Comparison of ENCODE assay signal across 20 cellular contexts in the genomic region with DNA sequence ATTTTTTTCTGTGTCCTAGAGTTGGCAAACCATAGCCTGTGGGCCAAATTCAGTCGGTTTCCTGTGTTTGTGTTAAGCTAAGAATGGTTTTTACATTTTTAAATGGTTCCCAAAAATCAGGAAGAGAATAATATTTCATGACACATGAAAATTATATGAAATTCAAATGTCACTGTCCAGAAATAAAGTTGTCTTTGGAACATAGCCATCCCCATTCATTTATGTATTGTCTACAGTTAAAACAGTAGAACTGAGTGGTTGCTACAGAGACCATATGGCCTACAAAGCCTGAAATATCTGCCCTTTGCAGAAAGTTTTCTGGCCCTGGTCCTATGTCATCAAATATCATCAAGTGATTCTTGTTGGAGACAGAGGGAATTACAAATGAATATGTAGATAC. TPM values are rescaled to one million over a fixed set of nuclear protein-coding genes. Genes with fewer than 3 reads are reported as not detected.
DNase-seq lines count a peak whose midpoint lies in the region; FAIRE-seq and TF ChIP-seq lines count a peak whose summit lies in the region.
"Had no signal": no experiment of that assay in that cellular context is flagged by ENCODE, and none has a peak within 500 bp of the region (broad histone marks: within the 10 kb centered on the region; RNA-seq: fewer than 3 reads in every experiment).

No MANE protein-coding gene starts in this region.

- no peak for TF ChIP-seq CTCF in kidney (IDR thresholded peaks at IDR 0.05; ENCODE audit: borderline replicate concordance, extremely low read depth, insufficient read depth)

- DNase-seq in DMS 273 (lab: John Stamatoyannopoulos, UW; ENCODE audit: unreplicated experiment) (peak; percentile 25), DMS 273 treated with DMSO at 0.1 percent for 48 hours (lab: John Stamatoyannopoulos, UW) (no peak), dermis microvascular lymphatic vessel endothelial cell (ENCODE audit: low read depth in 2 of 2) (peak; percentile 70 to 88), kidney (no peak), AG20443 (ENCODE audit: low spot score) (no peak), cerebellar nuclear complex (lab: John Stamatoyannopoulos, UW) (no peak), NCI-H1436 (lab: John Stamatoyannopoulos, UW) (no peak)
- DNase-seq: AML-193; Caco-2; CD8-positive, alpha-beta memory T cell; DMS79; GOT3; H9 had no signal

- no peaks in the 10 kb centered on the region for H3K9me3 ChIP-seq in kidney (ENCODE audit: control insufficient read depth in 1 of 2, low read length in 2 of 2)
- H3K9me3 ChIP-seq: BLaER1, Caco-2 had no signal

- intact Hi-C loops in kidney (cut with DNase I) = no loop called here

- H3K36me3 ChIP-seq in kidney (ENCODE audit: control insufficient read depth in 1 of 2, insufficient read depth in 2 of 2, low read length in 2 of 2) = no peaks in the 10 kb centered on the region
- H3K36me3 ChIP-seq: BLaER1 had no signal

- peak; percentile 30 for FAIRE-seq in kidney (lab: Jason Lieb, UNC)
- FAIRE-seq: GM12878 had no signal

- no peaks in the 10 kb centered on the region for H3K4me1 ChIP-seq in kidney (ENCODE audit: control insufficient read depth in 1 of 2, insufficient read depth in 1 of 2, low read depth in 1 of 2, low read length in 2 of 2)
- H3K4me1 ChIP-seq: BLaER1, Caco-2 had no signal

- H3K9ac ChIP-seq in kidney (ENCODE audit: low read length in 2 of 2) = no peak overlapping the region
- H3K9ac ChIP-seq: BLaER1 had no signal

- no peak overlapping the region for H3K27ac ChIP-seq in kidney (ENCODE audit: low read depth in 2 of 2, low read length in 2 of 2)
- H3K27ac ChIP-seq: 22Rv1, BLaER1 had no signal

- no peak overlapping the region for H3K4me3 ChIP-seq in kidney (ENCODE audit: low read length in 2 of 2)
- H3K4me3 ChIP-seq: BLaER1, GM12878 had no signal

RNA-seq across cellular contexts. Expression of a gene that starts 15.5 kb away (rescaled TPM):
- total RNA-seq in dermis microvascular lymphatic vessel endothelial cell = not detected in 2 replicates
- not detected for total RNA-seq in kidney
- polyA plus RNA-seq in kidney (ENCODE audit: insufficient read depth, low read depth, low replicate concordance) = not detected
- total RNA-seq: A673; Caco-2; CD8-positive, alpha-beta memory T cell; G401; GM12878; HT-29 had no signal
- polyA plus RNA-seq: CD8-positive, alpha-beta memory T cell; GM12878; IgD-negative memory B cell had no signal

Comparison
In these comparisons a context has a peak if more than half of its experiments do, and no peak if none do; other contexts are left out.
1. DNase-seq: peak in DMS 273 (single experiment) and dermis microvascular lymphatic vessel endothelial cell (2 of 2); none in DMS 273 treated with DMSO at 0.1 percent for 48 hours (single experiment), kidney (single experiment), AG20443 (single experiment), cerebellar nuclear complex (0 of 2) and NCI-H1436 (single experiment).